17 cellular contexts compared by ENCODE assay signal in genomic region chr7:33760834-33761233, GRCh38.
DNase-seq lines count a peak whose midpoint lies in the region; ATAC-seq, FAIRE-seq and TF ChIP-seq lines count a peak whose summit lies in the region.
"Had no signal": no experiment of that assay in that cellular context is flagged by ENCODE, and none has a peak within 500 bp of the region (broad histone marks: within the 10 kb centered on the region; RNA-seq: fewer than 3 reads in every experiment).

No MANE protein-coding gene starts in this region.

- H3K4ac ChIP-seq in mesenchymal stem cell (ENCODE audit: low read depth in 1 of 2, low read length in 2 of 2), result no peak overlapping the region

- H3K79me2 ChIP-seq in OCI-LY3 (ENCODE audit: low read length) (no peaks in the 10 kb centered on the region), K562 (ENCODE audit: control insufficient read depth, insufficient read depth, low read length) (no peaks in the 10 kb centered on the region)

- H2BK120ac ChIP-seq in mesenchymal stem cell (ENCODE audit: low read depth, low read length), result no peak overlapping the region

- CTCF ChIA-PET in K562 (lab: Yijun Ruan, JAX; ENCODE audit: low intra/inter-chr PET ratio), result no interaction called here

- ATAC-seq in K562 (no peak), GM19351 (IDR thresholded peaks at IDR 0.05; ENCODE audit: unreplicated experiment) (no peak)

- FAIRE-seq in K562 (lab: Jason Lieb, UNC), result no peak

- H3K4me2 ChIP-seq in OCI-LY3 (ENCODE audit: low read length), result 0 out of 2 replicates have a peak overlapping the region, but pooled peaks have one; percentile 35
- no peak overlapping the region for H3K4me2 ChIP-seq in K562 (ENCODE audit: insufficient read depth, low read length)
- no peak overlapping the region for H3K4me2 ChIP-seq in mesenchymal stem cell (ENCODE audit: low read length, poor library complexity, severe bottlenecking)
- H3K4me2 ChIP-seq: SK-N-SH had no signal

- H3K23ac ChIP-seq in mesenchymal stem cell (ENCODE audit: low read length in 2 of 2), result no peak overlapping the region

- DNase-seq in CMK (ENCODE audit: low read depth) (peak; percentile 45), K562 (ENCODE audit: extremely low read depth in 1 of 4, low spot score in 3 of 4) (no peak), mesenchymal stem cell (no peak), left ventricle myocardium inferior (no peak), COR-L47 (lab: John Stamatoyannopoulos, UW) (no peak), 8988T (no peak)
- DNase-seq: ACHN; CD4-positive, alpha-beta memory T cell; DMS 273 treated with DMSO at 0.1 percent for 48 hours; H7; MV-4-11; NCI-H1417 treated with DMSO at 0.1 percent for 48 hours; NCI-H2029; NCI-H510A treated with DMSO at 0.1 percent for 48 hours; SK-N-SH had no signal

- no peak overlapping the region for H2AFZ ChIP-seq in OCI-LY3 (ENCODE audit: low read depth, low read length)
- no peak overlapping the region for H2AFZ ChIP-seq in K562 (ENCODE audit: low read depth, low read length)
- H2AFZ ChIP-seq in mesenchymal stem cell (ENCODE audit: low read depth, low read length), result no peak overlapping the region

- H3K27ac ChIP-seq in OCI-LY3 (ENCODE audit: low read length), result no peak overlapping the region
- no peak overlapping the region for H3K27ac ChIP-seq in K562 (ENCODE audit: extremely low read depth, low read depth, low read length)
- no peak overlapping the region for H3K27ac ChIP-seq in mesenchymal stem cell (ENCODE audit: low read length, poor library complexity, severe bottlenecking)
- no peak overlapping the region for H3K27ac ChIP-seq in left ventricle myocardium inferior (replicated peaks)

- H3K9me3 ChIP-seq in OCI-LY3 (ENCODE audit: insufficient read depth, low read length), result no peaks in the 10 kb centered on the region
- no peaks in the 10 kb centered on the region for H3K9me3 ChIP-seq in K562 (replicated peaks; ENCODE audit: control insufficient read depth, insufficient read depth, low read depth, low read length)
- no peaks in the 10 kb centered on the region for H3K9me3 ChIP-seq in mesenchymal stem cell (ENCODE audit: control insufficient read depth, low read length)
- H3K9me3 ChIP-seq in left ventricle myocardium inferior (replicated peaks), result no peaks in the 10 kb centered on the region
- H3K9me3 ChIP-seq: SK-N-SH had no signal

- TF ChIP-seq EP300 in K562 (IDR thresholded peaks at IDR 0.05; ENCODE audit: low read length), result no peak

- TF ChIP-seq RAD21 in K562 (CRISPR knock-in tag; conservative IDR thresholded peaks at IDR 0.05 in 1 of 2, IDR thresholded peaks at IDR 0.05 in 1 of 2), result no peak

- H3K14ac ChIP-seq in mesenchymal stem cell (ENCODE audit: low read length in 2 of 2), result no peak overlapping the region

- BruUV-seq in K562 (replicated peaks; lab: Mats Ljungman, UMichigan), result no TSS peak

- H2BK12ac ChIP-seq in mesenchymal stem cell (ENCODE audit: low read length in 2 of 2), result peak overlapping the region in 1 of 2 experiments; percentile 10

- H2AK5ac ChIP-seq in mesenchymal stem cell (ENCODE audit: low read length, severe bottlenecking), result no peak overlapping the region

- H3K4me1 ChIP-seq in OCI-LY3 (ENCODE audit: low read length), result peaks cover 26% of the 10 kb centered on the region
- H3K4me1 ChIP-seq in K562 (replicated peaks in 1 of 2; ENCODE audit: control insufficient read depth in 2 of 2, insufficient read depth in 2 of 2, low read length in 2 of 2), result no peaks in the 10 kb centered on the region
- no peaks in the 10 kb centered on the region for H3K4me1 ChIP-seq in mesenchymal stem cell (ENCODE audit: control insufficient read depth, insufficient read depth, low read depth, low read length)
- no peaks in the 10 kb centered on the region for H3K4me1 ChIP-seq in left ventricle myocardium inferior

- no peak overlapping the region for H4K8ac ChIP-seq in mesenchymal stem cell (ENCODE audit: low read length)

- intact Hi-C loops in K562 (cut with micrococcal nuclease) (no loop called here), left ventricle myocardium inferior (cut with micrococcal nuclease) (loop anchor here (10.0 kb wide), 1 partner anchor 124 kb away; no protein-coding TSS in a partner anchor)

- 0% methylated on average over 3 of the region's 3 CpGs for WGBS in K562 (ENCODE audit: insufficient coverage, low coverage, missing lambda C conversion rate)
- 59% methylated on average over 2 of the region's 3 CpGs for WGBS in mesenchymal stem cell

- no peaks in the 10 kb centered on the region for H3K36me3 ChIP-seq in OCI-LY3 (replicated peaks; ENCODE audit: low read depth, low read length)
- H3K36me3 ChIP-seq in K562 (ENCODE audit: control insufficient read depth, insufficient read depth, low read length), result no peaks in the 10 kb centered on the region
- no peaks in the 10 kb centered on the region for H3K36me3 ChIP-seq in mesenchymal stem cell (ENCODE audit: control insufficient read depth in 1 of 2, insufficient read depth in 2 of 2, low read depth in 1 of 2, low read length in 2 of 2)
- H3K36me3 ChIP-seq in left ventricle myocardium inferior, result no peaks in the 10 kb centered on the region

- H3K4me3 ChIP-seq in OCI-LY3 (ENCODE audit: low read length) (no peak overlapping the region), K562 (no peak overlapping the region), mesenchymal stem cell (ENCODE audit: insufficient read depth in 1 of 2, low read depth in 1 of 2, low read length in 2 of 2) (no peak overlapping the region), left ventricle myocardium inferior (no peak overlapping the region)

- no peaks in the 10 kb centered on the region for H3K79me1 ChIP-seq in mesenchymal stem cell (replicated peaks; ENCODE audit: low read length, poor library complexity, severe bottlenecking)

- H3K9me1 ChIP-seq in K562 (ENCODE audit: control insufficient read depth, insufficient read depth, low read length), result no peaks in the 10 kb centered on the region

- H3K27me3 ChIP-seq in OCI-LY3 (ENCODE audit: low read depth, low read length) (no peaks in the 10 kb centered on the region), K562 (ENCODE audit: control insufficient read depth in 2 of 2, insufficient read depth in 2 of 2, low read length in 2 of 2) (no peaks in the 10 kb centered on the region; a peak in 1 of 5 replicates), mesenchymal stem cell (ENCODE audit: control insufficient read depth in 1 of 2, insufficient read depth in 1 of 2, low read length in 2 of 2) (no peaks in the 10 kb centered on the region), left ventricle myocardium inferior (ENCODE audit: low read depth) (no peaks in the 10 kb centered on the region)

- POLR2A ChIA-PET in K562 (lab: Yijun Ruan, JAX), result interaction anchor here (0.6 kb wide), 1 partner anchor 764 kb away, joined by 4 read pairs; no protein-coding TSS in a partner anchor

- no peak overlapping the region for H3K9ac ChIP-seq in OCI-LY3 (ENCODE audit: low read length)
- no peak overlapping the region for H3K9ac ChIP-seq in K562 (ENCODE audit: insufficient read depth in 1 of 2, low read depth in 2 of 2, low read length in 2 of 2)
- H3K9ac ChIP-seq in mesenchymal stem cell (ENCODE audit: low read length), result peak overlapping the region; percentile 35
- H3K9ac ChIP-seq: SK-N-SH had no signal

- no peak overlapping the region for H3K18ac ChIP-seq in mesenchymal stem cell (ENCODE audit: low read depth in 1 of 2, low read length in 2 of 2)

- no peak for TF ChIP-seq POLR2A in K562 (conservative IDR thresholded peaks at IDR 0.05)

- H4K20me1 ChIP-seq in OCI-LY3 (ENCODE audit: insufficient read depth, low read length), result no peaks in the 10 kb centered on the region
- no peaks in the 10 kb centered on the region for H4K20me1 ChIP-seq in K562 (replicated peaks; ENCODE audit: control insufficient read depth, insufficient read depth, low read length)

- no peak overlapping the region for H4K91ac ChIP-seq in mesenchymal stem cell (ENCODE audit: low read length)

- no peak overlapping the region for H2BK5ac ChIP-seq in mesenchymal stem cell (ENCODE audit: low read depth, low read length, poor library complexity, severe bottlenecking)

- TF ChIP-seq CTCF in OCI-LY3 (IDR thresholded peaks at IDR 0.05; ENCODE audit: low read depth, low read length) (no peak), K562 (IDR thresholded peaks at IDR 0.05 in 2 of 3, conservative IDR thresholded peaks at IDR 0.05 in 1 of 3; ENCODE audit: insufficient read depth in 2 of 3, low read depth in 1 of 3, low read length in 3 of 3) (no peak), left ventricle myocardium inferior (IDR thresholded peaks at IDR 0.05; ENCODE audit: borderline replicate concordance) (no peak)

- no peak overlapping the region for H2BK15ac ChIP-seq in mesenchymal stem cell (ENCODE audit: low read depth, poor library complexity, severe bottlenecking)

- in situ Hi-C loops in K562 (cut with MboI), result no loop called here

TF ChIP-seq in K562, 482 proteins besides CTCF, POLR2A, EP300 and RAD21:
- peak; percentile 89; the same call in 1 of the 2 replicates for TF ChIP-seq ZKSCAN8 (CRISPR knock-in tag; IDR thresholded peaks at IDR 0.05)
- TF ChIP-seq ZNF589 (CRISPR knock-in tag; IDR thresholded peaks at IDR 0.05; ENCODE audit: low read depth), result peak; percentile 37; the same call in 1 of the 2 replicates
- TF ChIP-seq TEAD1 (CRISPR knock-in tag; IDR thresholded peaks at IDR 0.05), result no peak
- no peak for TF ChIP-seq PTBP1 (IDR thresholded peaks at IDR 0.05; ENCODE audit: low read depth, low read length)
